17 cellular contexts compared by ENCODE assay signal in genomic region chr19:441213-441823, GRCh38. TPM values are rescaled to one million over a fixed set of nuclear protein-coding genes. Genes with fewer than 3 reads are reported as not detected.
"Had no signal": no experiment of that assay in that cellular context is flagged by ENCODE, and none has a peak within 500 bp of the region (broad histone marks: within the 10 kb centered on the region; RNA-seq: fewer than 3 reads in every experiment).

No MANE protein-coding gene starts in this region.

- H3K27ac Mint-ChIP-seq: activated B cell treated with CpG ODN at 0.5 μM for 24 hours; activated CD8-positive, alpha-beta T cell treated with anti-CD3 and anti-CD28 coated beads for 36 hours; activated naive CD4-positive, alpha-beta T cell treated with anti-CD3 and anti-CD28 coated beads, Interleukin-2, amount 50 U/mL, for 72 hours; naive thymus-derived CD4-positive, alpha-beta T cell; T-cell had no signal

- H3K9me3 ChIP-seq: esophagus squamous epithelium, stomach, testis had no signal

- DNase-seq: activated B cell treated with CpG ODN at 0.5 μM for 24 hours; activated CD4-positive, alpha-beta T cell treated with anti-CD3 and anti-CD28 coated beads for 48 hours; activated CD8-positive, alpha-beta T cell treated with anti-CD3 and anti-CD28 coated beads for 36 hours; activated gamma-delta T cell; activated T-cell treated with anti-CD3 and anti-CD28 coated beads, Interleukin-2, amount 50 U/mL, for 4 hours; esophagus squamous epithelium; foreskin fibroblast; naive thymus-derived CD4-positive, alpha-beta T cell; stomach; T-cell; T1000; testis had no signal

- H3K9me3 Mint-ChIP-seq: activated B cell treated with CpG ODN at 0.5 μM for 24 hours; activated T-cell treated with anti-CD3 and anti-CD28 coated beads, Interleukin-2, amount 50 U/mL, for 4 hours had no signal

- H3K27me3 ChIP-seq: cardiac muscle cell, testis had no signal

- H3K36me3 ChIP-seq: cardiac muscle cell, esophagus squamous epithelium had no signal

- ATAC-seq: activated CD8-positive, alpha-beta T cell treated with anti-CD3 and anti-CD28 coated beads for 36 hours; activated naive CD4-positive, alpha-beta T cell treated with anti-CD3 and anti-CD28 coated beads, Interleukin-2, amount 50 U/mL, for 72 hours; activated T-cell treated with anti-CD3 and anti-CD28 coated beads, Interleukin-2, amount 50 U/mL, for 4 hours; naive thymus-derived CD4-positive, alpha-beta T cell; T-cell had no signal

- H3K4me2 ChIP-seq: smooth muscle cell had no signal

- H3K27ac ChIP-seq: cardiac muscle cell, esophagus squamous epithelium, SK-N-MC, stomach, testis had no signal

- H3K4me1 ChIP-seq: esophagus squamous epithelium, stomach, testis had no signal

- H3K4me3 ChIP-seq: cardiac muscle cell, esophagus squamous epithelium, lung, SK-N-MC, smooth muscle cell, stomach, testis had no signal

- H3K4me1 Mint-ChIP-seq: activated B cell treated with CpG ODN at 0.5 μM for 24 hours, T-cell had no signal

- H3K4me3 Mint-ChIP-seq: activated B cell treated with CpG ODN at 0.5 μM for 24 hours; activated CD8-positive, alpha-beta T cell treated with anti-CD3 and anti-CD28 coated beads for 36 hours; activated T-cell treated with anti-CD3 and anti-CD28 coated beads, Interleukin-2, amount 50 U/mL, for 4 hours; naive thymus-derived CD4-positive, alpha-beta T cell; T-cell had no signal

RNA-seq across cellular contexts. Expression of gene SHC2, which starts 19.5 kb away (rescaled TPM):
- total RNA-seq: activated B cell treated with CpG ODN at 0.5 μM for 24 hours; activated naive CD4-positive, alpha-beta T cell treated with anti-CD3 and anti-CD28 coated beads, Interleukin-2, amount 50 U/mL, for 72 hours had no signal

RNA-seq across cellular contexts. Expression of gene C2CD4C, which starts 32.4 kb away (rescaled TPM):
- total RNA-seq: activated B cell treated with CpG ODN at 0.5 μM for 24 hours; naive thymus-derived CD4-positive, alpha-beta T cell had no signal

RNA-seq across cellular contexts. Expression of gene MADCAM1, which starts 55.0 kb away (rescaled TPM):
- total RNA-seq: smooth muscle cell had no signal
